In genomic region chr14:68652433-68652690, GRCh38 we compare ENCODE assay signal across 19 cellular contexts.
DNase-seq lines count a peak whose midpoint lies in the region; ATAC-seq and TF ChIP-seq lines count a peak whose summit lies in the region.
"Had no signal": no experiment of that assay in that cellular context is flagged by ENCODE, and none has a peak within 500 bp of the region (broad histone marks: within the 10 kb centered on the region; RNA-seq: fewer than 3 reads in every experiment).

No MANE protein-coding gene starts in this region.

- no peak for TF ChIP-seq CTCF in CD14-positive monocyte (IDR thresholded peaks at IDR 0.05)
- TF ChIP-seq CTCF in coronary artery (IDR thresholded peaks at IDR 0.05), result no peak
- no peak for TF ChIP-seq CTCF in nephron progenitor cell (IDR thresholded peaks at IDR 0.05)

- H3K27me3 Mint-ChIP-seq in CD14-positive monocyte (ENCODE audit: low read depth in 3 of 3) (peaks cover 2 to 9% (median 8%) of the 10 kb centered on the region in 3 donors), nephron progenitor cell (ENCODE audit: low read depth, poor library complexity) (peaks cover 9% of the 10 kb centered on the region)
- no peaks in the 10 kb centered on the region for H3K27me3 Mint-ChIP-seq in stimulated activated memory B cell treated with anti-CD40 and anti-IgM and Interleukin-4, amounts not matched to agents 10 μg/mL and 1 μg/mL and 100 μg/mL, for 72 hours
- H3K27me3 Mint-ChIP-seq: CD8-positive, alpha-beta memory T cell had no signal

- intact Hi-C loops in CD14-positive monocyte (cut with micrococcal nuclease), result no loop called here

- H3K4me3 Mint-ChIP-seq in CD14-positive monocyte, result peak overlapping the region in 1 of 2 donors; percentile 87
- no peak overlapping the region for H3K4me3 Mint-ChIP-seq in nephron progenitor cell
- H3K4me3 Mint-ChIP-seq in stimulated activated memory B cell treated with anti-CD40 and anti-IgM and Interleukin-4, amounts not matched to agents 10 μg/mL and 1 μg/mL and 100 μg/mL, for 72 hours, result no peak overlapping the region
- H3K4me3 Mint-ChIP-seq: activated CD8-positive, alpha-beta T cell treated with anti-CD3 and anti-CD28 coated beads, Interleukin-2, amount 10 ng/mL, durations not matched to agents 7 days and 5 days; CD8-positive, alpha-beta memory T cell; endodermal cell; HFFc6; T-helper 1 cell treated with Interleukin-12 subunit alpha and Interleukin-12 subunit beta and Interleukin-4 antibody, amounts not matched to agents 30 μg/mL and 1 μg/mL, for 36 hours; WTC11 had no signal

- no peak for DNase-seq in CD14-positive monocyte (ENCODE audit: low spot score)
- DNase-seq in coronary artery (ENCODE audit: low spot score), result peak; percentile 73
- no peak for DNase-seq in nephron progenitor cell
- no peak for DNase-seq in NCI-H69 (lab: John Stamatoyannopoulos, UW)
- no peak for DNase-seq in NCI-H82 treated with DMSO at 0.1 percent for 48 hours (lab: John Stamatoyannopoulos, UW; ENCODE audit: unreplicated experiment)
- DNase-seq: activated CD8-positive, alpha-beta T cell treated with anti-CD3 and anti-CD28 coated beads, Interleukin-2, amount 10 ng/mL, durations not matched to agents 7 days and 5 days; CD8-positive, alpha-beta memory T cell; DMS79 treated with DMSO at 0.1 percent for 48 hours; HFFc6; MM.1S; NCI-H1694 treated with DMSO at 0.1 percent for 48 hours; SHP77 had no signal

- H3K27ac ChIP-seq in coronary artery, result peak overlapping the region; percentile 49 to 86

- H3K4me3 ChIP-seq in coronary artery, result no peak overlapping the region

- H3K4me1 Mint-ChIP-seq in CD14-positive monocyte (peaks cover 42% of the 10 kb centered on the region), nephron progenitor cell (peaks cover 66% of the 10 kb centered on the region)
- no peaks in the 10 kb centered on the region for H3K4me1 Mint-ChIP-seq in stimulated activated memory B cell treated with anti-CD40 and anti-IgM and Interleukin-4, amounts not matched to agents 10 μg/mL and 1 μg/mL and 100 μg/mL, for 72 hours

- H3K36me3 Mint-ChIP-seq in CD14-positive monocyte (peaks cover 0 to 16% of the 10 kb centered on the region in 2 donors), nephron progenitor cell (ENCODE audit: low read depth) (no peaks in the 10 kb centered on the region)
- no peaks in the 10 kb centered on the region for H3K36me3 Mint-ChIP-seq in stimulated activated memory B cell treated with anti-CD40 and anti-IgM and Interleukin-4, amounts not matched to agents 10 μg/mL and 1 μg/mL and 100 μg/mL, for 72 hours
- H3K36me3 Mint-ChIP-seq: CD8-positive, alpha-beta memory T cell; WTC11 had no signal

- H3K9me3 Mint-ChIP-seq in CD14-positive monocyte, result no peaks in the 10 kb centered on the region
- H3K9me3 Mint-ChIP-seq in nephron progenitor cell, result no peaks in the 10 kb centered on the region
- no peaks in the 10 kb centered on the region for H3K9me3 Mint-ChIP-seq in stimulated activated memory B cell treated with anti-CD40 and anti-IgM and Interleukin-4, amounts not matched to agents 10 μg/mL and 1 μg/mL and 100 μg/mL, for 72 hours
- H3K9me3 Mint-ChIP-seq: activated T-helper 2 cell treated with anti-CD3 and anti-CD28 coated beads, Interferon-gamma antibody, Interleukin-2, Interleukin-4, amounts not matched to agents 10 μg/mL and 5 μg/mL and 100 μg/mL, durations not matched to agents 14 hours and 24 hours and 36 hours; CD8-positive, alpha-beta memory T cell; endodermal cell; HFFc6; T-helper 1 cell treated with Interleukin-12 subunit alpha and Interleukin-12 subunit beta and Interleukin-4 antibody, amounts not matched to agents 30 μg/mL and 1 μg/mL, for 36 hours; WTC11 had no signal

- H3K27ac Mint-ChIP-seq in CD14-positive monocyte (peak overlapping the region in 6 of 7 donors; percentile 41 to 83 (median 53)), nephron progenitor cell (peak overlapping the region; percentile 11)
- peak overlapping the region; percentile 3 for H3K27ac Mint-ChIP-seq in stimulated activated memory B cell treated with anti-CD40 and anti-IgM and Interleukin-4, amounts not matched to agents 10 μg/mL and 1 μg/mL and 100 μg/mL, for 72 hours
- H3K27ac Mint-ChIP-seq: activated CD8-positive, alpha-beta T cell treated with anti-CD3 and anti-CD28 coated beads, Interleukin-2, amount 10 ng/mL, durations not matched to agents 7 days and 5 days; activated T-helper 2 cell treated with anti-CD3 and anti-CD28 coated beads, Interferon-gamma antibody, Interleukin-2, Interleukin-4, amounts not matched to agents 10 μg/mL and 5 μg/mL and 100 μg/mL, durations not matched to agents 14 hours and 24 hours and 36 hours; endodermal cell; HFFc6; T-helper 1 cell treated with Interleukin-12 subunit alpha and Interleukin-12 subunit beta and Interleukin-4 antibody, amounts not matched to agents 30 μg/mL and 1 μg/mL, for 36 hours; WTC11 had no signal

- no peak for ATAC-seq in stimulated activated memory B cell treated with anti-CD40 and anti-IgM and Interleukin-4, amounts not matched to agents 10 μg/mL and 1 μg/mL and 100 μg/mL, for 72 hours
- no peak for ATAC-seq in GM18868 (IDR thresholded peaks at IDR 0.05; ENCODE audit: unreplicated experiment)
- ATAC-seq in GM21737 (IDR thresholded peaks at IDR 0.05; ENCODE audit: unreplicated experiment), result no peak
- ATAC-seq: activated CD8-positive, alpha-beta T cell treated with anti-CD3 and anti-CD28 coated beads, Interleukin-2, amount 10 ng/mL, durations not matched to agents 7 days and 5 days; WTC11 had no signal

Comparison
In these comparisons a context has a peak if more than half of its experiments do, and no peak if none do; other contexts are left out.
1. H3K27ac Mint-ChIP-seq: peak in every context shown above with its lines; median percentile 53 in CD14-positive monocyte; 11 in nephron progenitor cell; 3 in stimulated activated memory B cell treated with anti-CD40 and anti-IgM and Interleukin-4, amounts not matched to agents 10 μg/mL and 1 μg/mL and 100 μg/mL, for 72 hours.